In genomic region chr2:74177697-74178096, GRCh38 we compare ENCODE assay signal across 1 cellular context.
TF ChIP-seq lines count a peak whose summit lies in the region.

No MANE protein-coding gene starts in this region.

TF ChIP-seq in GM23338, 12 proteins besides CTCF, POLR2A, EP300 and RAD21 (continued from another document):
- TF ChIP-seq ETS1 (IDR thresholded peaks at IDR 0.05), result no peak
- no peak for TF ChIP-seq REST (IDR thresholded peaks at IDR 0.05; ENCODE audit: unreplicated experiment)
- no peak for TF ChIP-seq STAT1 (IDR thresholded peaks at IDR 0.05; ENCODE audit: unreplicated experiment)
